1 cellular context compared by ENCODE assay signal in genomic region chr4:92266521-92266920, GRCh38.
TF ChIP-seq lines count a peak whose summit lies in the region.

No MANE protein-coding gene starts in this region.

TF ChIP-seq in HCT116, 20 proteins besides CTCF, POLR2A, EP300 and RAD21 (continued from another document):
- TF ChIP-seq MAX (IDR thresholded peaks at IDR 0.05) (no peak), EGR1 (IDR thresholded peaks at IDR 0.05; ENCODE audit: low read depth) (no peak), ZFX (IDR thresholded peaks at IDR 0.05) (no peak), ELF1 (IDR thresholded peaks at IDR 0.05; ENCODE audit: borderline replicate concordance, low read depth) (no peak), YY1 (IDR thresholded peaks at IDR 0.05; ENCODE audit: extremely low read depth, insufficient replicate concordance, low read depth, low read length) (no peak), POLR2AphosphoS5 (IDR thresholded peaks at IDR 0.05; ENCODE audit: low read depth, low read length) (no peak), CBX3 (IDR thresholded peaks at IDR 0.05; ENCODE audit: low read depth) (no peak), EZH2phosphoT487 (IDR thresholded peaks at IDR 0.05; ENCODE audit: borderline replicate concordance) (no peak)
TF ChIP-seq in HCT116: peak in this region for 0.
